ENCODE assay signal across 1 cellular context in the genomic region with DNA sequence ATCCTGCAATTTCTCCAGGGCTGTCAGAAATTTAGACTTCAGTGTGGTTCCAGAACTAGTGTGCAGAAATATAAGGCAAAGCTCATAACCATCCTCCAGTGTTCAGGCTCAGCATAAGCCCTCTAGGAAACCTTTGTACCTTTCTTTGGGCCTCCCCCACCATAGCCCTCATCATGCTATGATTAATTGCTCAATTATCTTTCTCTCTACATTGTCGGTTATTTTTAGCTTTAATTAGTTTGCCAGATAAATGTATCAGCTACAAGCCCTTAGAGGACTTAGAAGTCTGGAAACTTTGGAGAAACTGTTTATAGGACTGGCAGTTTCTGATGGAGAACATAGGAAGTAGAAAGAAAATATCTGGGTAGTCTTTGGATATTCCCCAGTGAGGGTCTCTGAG.
TF ChIP-seq lines count a peak whose summit lies in the region.

No MANE protein-coding gene starts in this region.

TF ChIP-seq in IMR-90, 13 proteins besides CTCF, POLR2A, EP300 and RAD21:
- TF ChIP-seq FOS (IDR thresholded peaks at IDR 0.05; ENCODE audit: low read depth, low read length) (no peak), USF2 (IDR thresholded peaks at IDR 0.05; ENCODE audit: low read depth, low read length) (no peak), SMC3 (IDR thresholded peaks at IDR 0.05; ENCODE audit: low read depth, low read length) (no peak), MAFK (IDR thresholded peaks at IDR 0.05; ENCODE audit: low read depth, low read length) (no peak), ELK1 (IDR thresholded peaks at IDR 0.05; ENCODE audit: borderline replicate concordance, low read depth, low read length) (no peak), CHD1 (IDR thresholded peaks at IDR 0.05; ENCODE audit: low read depth, low read length) (no peak), CEBPB (IDR thresholded peaks at IDR 0.05; ENCODE audit: low read depth, low read length) (no peak), RCOR1 (IDR thresholded peaks at IDR 0.05; ENCODE audit: insufficient replicate concordance, low read length) (no peak), BHLHE40 (IDR thresholded peaks at IDR 0.05; ENCODE audit: low read depth, low read length) (no peak), MXI1 (IDR thresholded peaks at IDR 0.05; ENCODE audit: borderline replicate concordance, low read depth, low read length) (no peak), RFX5 (IDR thresholded peaks at IDR 0.05; ENCODE audit: low read depth, low read length) (no peak), MAZ (IDR thresholded peaks at IDR 0.05; ENCODE audit: borderline replicate concordance, low read depth, low read length) (no peak), NFE2L2 (IDR thresholded peaks at IDR 0.05; ENCODE audit: low read depth, low read length) (no peak)
